ENCODE assay signal across 32 cellular contexts in genomic region chr10:3659518-3659917, GRCh38.
"Had no signal": no experiment of that assay in that cellular context is flagged by ENCODE, and none has a peak within 500 bp of the region (broad histone marks: within the 10 kb centered on the region; RNA-seq: fewer than 3 reads in every experiment).

No MANE protein-coding gene starts in this region.

- H3K27me3 Mint-ChIP-seq: activated B cell treated with CpG ODN at 0.5 μM for 24 hours had no signal

- H3K4me3 Mint-ChIP-seq: activated B cell treated with CpG ODN at 0.5 μM for 24 hours; activated CD8-positive, alpha-beta T cell treated with anti-CD3 and anti-CD28 coated beads for 36 hours; activated naive CD4-positive, alpha-beta T cell treated with anti-CD3 and anti-CD28 coated beads for 36 hours; activated naive CD4-positive, alpha-beta T cell treated with anti-CD3 and anti-CD28 coated beads, Interleukin-2, amount 50 U/mL, for 24 hours; activated naive CD8-positive, alpha-beta T cell treated with anti-CD3 and anti-CD28 coated beads for 36 hours; activated naive CD8-positive, alpha-beta T cell treated with anti-CD3 and anti-CD28 coated beads, Interleukin-2, amount 50 U/mL, for 24 hours; activated T-cell treated with anti-CD3 and anti-CD28 coated beads, Interleukin-2, amount 50 U/mL, for 4 hours; effector memory CD8-positive, alpha-beta T cell; T-helper 17 cell; T-helper 2 cell treated with Interferon-gamma antibody and Interleukin-4, amounts not matched to agents 5 μg/mL and 100 μg/mL, for 36 hours had no signal

- H3K9me3 Mint-ChIP-seq: activated B cell treated with CpG ODN at 0.5 μM for 24 hours; activated CD8-positive, alpha-beta T cell treated with anti-CD3 and anti-CD28 coated beads for 36 hours; activated naive CD4-positive, alpha-beta T cell treated with anti-CD3 and anti-CD28 coated beads for 36 hours; activated naive CD4-positive, alpha-beta T cell treated with anti-CD3 and anti-CD28 coated beads, Interleukin-2, amount 50 U/mL, for 24 hours; activated naive CD8-positive, alpha-beta T cell treated with anti-CD3 and anti-CD28 coated beads, Interleukin-2, amount 50 U/mL, for 24 hours; activated T-cell treated with anti-CD3 and anti-CD28 coated beads, Interleukin-2, amount 50 U/mL, for 4 hours; effector memory CD8-positive, alpha-beta T cell; T-helper 2 cell treated with Interferon-gamma antibody and Interleukin-4, amounts not matched to agents 5 μg/mL and 100 μg/mL, for 36 hours had no signal

- H3K36me3 ChIP-seq: adrenal gland, esophagus squamous epithelium, gastroesophageal sphincter, heart right ventricle, WERI-Rb-1 had no signal

- H3K27me3 ChIP-seq: adrenal gland, body of pancreas, esophagus squamous epithelium, gastroesophageal sphincter, heart right ventricle had no signal

- H3K9me3 ChIP-seq: adrenal gland, body of pancreas, esophagus squamous epithelium, gastroesophageal sphincter had no signal

- ATAC-seq: activated CD4-positive, CD25-positive, alpha-beta regulatory T cell treated with anti-CD3 and anti-CD28 coated beads, Interleukin-2, amount 50 U/mL, for 24 hours; activated CD8-positive, alpha-beta T cell treated with anti-CD3 and anti-CD28 coated beads for 36 hours; activated naive CD8-positive, alpha-beta T cell treated with anti-CD3 and anti-CD28 coated beads, Interleukin-2, amount 50 U/mL, for 24 hours; activated T-cell treated with anti-CD3 and anti-CD28 coated beads, Interleukin-2, amount 50 U/mL, for 4 hours; effector memory CD8-positive, alpha-beta T cell; gastroesophageal sphincter; heart right ventricle; T-helper 17 cell had no signal

- H3K27ac Mint-ChIP-seq: activated B cell treated with CpG ODN at 0.5 μM for 24 hours; activated CD8-positive, alpha-beta T cell treated with anti-CD3 and anti-CD28 coated beads for 36 hours; activated naive CD4-positive, alpha-beta T cell treated with anti-CD3 and anti-CD28 coated beads for 36 hours; activated naive CD4-positive, alpha-beta T cell treated with anti-CD3 and anti-CD28 coated beads, Interleukin-2, amount 50 U/mL, for 24 hours; activated naive CD8-positive, alpha-beta T cell treated with anti-CD3 and anti-CD28 coated beads for 36 hours; activated naive CD8-positive, alpha-beta T cell treated with anti-CD3 and anti-CD28 coated beads, Interleukin-2, amount 50 U/mL, for 24 hours; activated T-helper 2 cell treated with anti-CD3 and anti-CD28 coated beads, Interferon-gamma antibody, Interleukin-2, Interleukin-4, amounts not matched to agents 10 μg/mL and 5 μg/mL and 100 μg/mL, durations not matched to agents 14 hours and 24 hours and 36 hours; T-helper 17 cell; T-helper 2 cell treated with Interferon-gamma antibody and Interleukin-4, amounts not matched to agents 5 μg/mL and 100 μg/mL, for 36 hours had no signal

- H3K27ac ChIP-seq: adrenal gland, body of pancreas, epithelial cell of prostate, esophagus squamous epithelium, gastroesophageal sphincter, heart right ventricle, WERI-Rb-1 had no signal

- DNase-seq: activated B cell treated with CpG ODN at 0.5 μM for 24 hours; activated CD4-positive, alpha-beta T cell treated with anti-CD3 and anti-CD28 coated beads for 48 hours; activated CD4-positive, alpha-beta T cell treated with anti-CD3 and anti-CD28 coated beads, Interleukin-2, amount 50 U/mL, for 1 hour; activated CD4-positive, alpha-beta T cell treated with anti-CD3 and anti-CD28 coated beads, Interleukin-2, amount 50 U/mL, for 48 hours; activated CD8-positive, alpha-beta memory T cell treated with anti-CD3 and anti-CD28 coated beads for 24 hours; activated CD8-positive, alpha-beta T cell treated with anti-CD3 and anti-CD28 coated beads for 36 hours; activated effector memory CD4-positive, alpha-beta T cell treated with anti-CD3 and anti-CD28 coated beads, Interleukin-2, amount 50 U/mL, for 16 hours; activated naive CD4-positive, alpha-beta T cell treated with anti-CD3 and anti-CD28 coated beads for 36 hours; activated naive CD8-positive, alpha-beta T cell treated with anti-CD3 and anti-CD28 coated beads for 36 hours; activated naive CD8-positive, alpha-beta T cell treated with anti-CD3 and anti-CD28 coated beads, Interleukin-2, amount 50 U/mL, for 24 hours; activated T-cell treated with anti-CD3 and anti-CD28 coated beads, Interleukin-2, amount 50 U/mL, for 4 hours; adrenal gland; amygdala; aorta; caudate nucleus; cortex of kidney; dermis blood vessel endothelial cell; effector CD4-positive, alpha-beta T cell; effector memory CD8-positive, alpha-beta T cell; esophagus squamous epithelium; foreskin melanocyte; heart right ventricle; T-helper 17 cell; T1000; WERI-Rb-1 had no signal

- H3K4me1 ChIP-seq: adrenal gland, esophagus squamous epithelium, gastroesophageal sphincter had no signal

- H3K36me3 Mint-ChIP-seq: activated naive CD4-positive, alpha-beta T cell treated with anti-CD3 and anti-CD28 coated beads, Interleukin-2, amount 50 U/mL, for 24 hours; activated naive CD8-positive, alpha-beta T cell treated with anti-CD3 and anti-CD28 coated beads for 36 hours had no signal

- H3K4me3 ChIP-seq: adrenal gland, body of pancreas, esophagus squamous epithelium, gastroesophageal sphincter, heart right ventricle had no signal
